Comparison of ENCODE assay signal across 8 cellular contexts in the genomic region with DNA sequence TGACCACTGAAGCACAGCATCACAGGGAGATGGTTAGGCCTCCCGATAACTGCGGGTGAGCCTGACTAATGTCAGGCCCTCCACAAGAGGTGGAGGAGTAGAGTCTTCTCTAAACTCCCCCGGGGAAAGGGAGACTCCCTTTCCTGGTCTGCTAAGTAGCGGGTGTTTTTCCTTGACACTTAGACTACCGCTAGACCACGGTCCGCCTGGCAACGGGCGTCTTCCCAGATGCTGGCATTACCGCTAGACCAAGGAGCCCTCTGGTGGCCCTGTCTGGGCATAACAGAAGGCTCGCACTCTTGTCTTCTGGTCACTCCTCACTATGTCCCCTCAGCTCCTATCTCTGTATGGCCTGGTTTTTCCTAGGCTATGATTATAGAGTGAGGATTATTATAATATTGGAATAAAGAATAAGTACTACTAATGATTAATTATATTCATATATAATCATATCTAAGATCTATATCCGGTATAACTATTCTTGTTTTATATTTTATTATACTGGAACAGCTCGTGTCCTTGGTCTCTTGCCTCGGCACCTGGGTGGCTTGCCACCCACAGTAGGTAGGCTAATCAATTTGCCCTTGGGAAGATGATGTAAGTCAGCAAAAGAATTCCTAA. TPM values are rescaled to one million over a fixed set of nuclear protein-coding genes. Genes with fewer than 3 reads are reported as not detected.
DNase-seq lines count a peak whose midpoint lies in the region; ATAC-seq and TF ChIP-seq lines count a peak whose summit lies in the region.
"Not testable (repeated sequence)": the region's sequence is repeated elsewhere in the genome, so short reads cannot be mapped to it uniquely, and the experiment has no call there.

No MANE protein-coding gene starts in this region.

- WGBS in body of pancreas, 2 donors: 41 to 47% methylated on average over 14 of the region's 14 CpGs

- H3K4me1 Mint-ChIP-seq in CD14-positive monocyte: peaks cover 14% of the 10 kb centered on the region
- H3K4me1 Mint-ChIP-seq in glutamatergic neuron (ENCODE audit: low read depth, unreplicated experiment); nephron progenitor cell: not testable (repeated sequence)
- peaks cover 18% of the 10 kb centered on the region for H3K4me1 Mint-ChIP-seq in stimulated activated naive CD8-positive, alpha-beta T cell treated with anti-CD3 and anti-CD28 coated beads, Interleukin-15, amount 100 ng/mL, for 72 hours

- H3K9me3 ChIP-seq in body of pancreas: not testable (repeated sequence)

- not testable (repeated sequence) for TF ChIP-seq POLR2A in body of pancreas (IDR thresholded peaks at IDR 0.05)

- CTCF ChIA-PET in RWPE1 (lab: Yijun Ruan, JAX): interaction anchor here (0.6 to 0.7 kb wide), 3 partner anchors 10 to 79 kb away, joined by 3 to 4 read pairs (median 4); no protein-coding TSS in a partner anchor

- not testable (repeated sequence) for H3K27me3 Mint-ChIP-seq in CD14-positive monocyte (ENCODE audit: low read depth in 3 of 3); glutamatergic neuron (ENCODE audit: unreplicated experiment); nephron progenitor cell (ENCODE audit: low read depth, poor library complexity); stimulated activated naive CD8-positive, alpha-beta T cell treated with anti-CD3 and anti-CD28 coated beads, Interleukin-15, amount 100 ng/mL, for 72 hours

- H3K4me1 ChIP-seq in body of pancreas: not testable (repeated sequence)

- ATAC-seq in body of pancreas; stimulated activated naive CD8-positive, alpha-beta T cell treated with anti-CD3 and anti-CD28 coated beads, Interleukin-15, amount 100 ng/mL, for 72 hours: not testable (repeated sequence)

- POLR2A ChIA-PET in RWPE1 (lab: Yijun Ruan, JAX; ENCODE audit: low non-redundant PET): not testable (repeated sequence)

- intact Hi-C loops in CD14-positive monocyte (cut with micrococcal nuclease); body of pancreas (cut with DNase I): not testable (repeated sequence)

- not testable (repeated sequence) for H3K27ac Mint-ChIP-seq in CD14-positive monocyte; glutamatergic neuron (ENCODE audit: unreplicated experiment); nephron progenitor cell; stimulated activated naive CD8-positive, alpha-beta T cell treated with anti-CD3 and anti-CD28 coated beads, Interleukin-15, amount 100 ng/mL, for 72 hours

- not testable (repeated sequence) for H3K4me3 Mint-ChIP-seq in CD14-positive monocyte; glutamatergic neuron (ENCODE audit: unreplicated experiment); nephron progenitor cell; stimulated activated naive CD8-positive, alpha-beta T cell treated with anti-CD3 and anti-CD28 coated beads, Interleukin-15, amount 100 ng/mL, for 72 hours

- TF ChIP-seq CTCF in CD14-positive monocyte (IDR thresholded peaks at IDR 0.05) (peak; percentile 73), RWPE1 (conservative IDR thresholded peaks at IDR 0.05; ENCODE audit: low read depth) (peak; percentile 67), body of pancreas (IDR thresholded peaks at IDR 0.05) (peak in 6 of 7 experiments; percentile 8 to 49 (median 32)), glutamatergic neuron (IDR thresholded peaks at IDR 0.05; ENCODE audit: partially characterized antibody, unreplicated experiment) (peak; percentile 65), nephron progenitor cell (IDR thresholded peaks at IDR 0.05) (peak; percentile 39)

- DNase-seq in CD14-positive monocyte (ENCODE audit: low spot score): peak; percentile 58
- peak in 45 of 76 experiments; percentile 2 to 69 (median 44) for DNase-seq in HUDEP-2 (lab: John Stamatoyannopoulos, UW; ENCODE audit: unreplicated experiment in 76 of 76)
- not testable (repeated sequence) for DNase-seq in RWPE1 (ENCODE audit: low spot score)
- DNase-seq in activated T-cell treated with anti-CD3 and anti-CD28 coated beads for 24 hours (ENCODE audit: low read depth): peak; percentile 11
- DNase-seq in body of pancreas: peak; percentile 39 to 59 (median 44)
- DNase-seq in glutamatergic neuron: peak; percentile 78
- DNase-seq in nephron progenitor cell: peak; percentile 59
- DNase-seq in stimulated activated naive CD8-positive, alpha-beta T cell treated with anti-CD3 and anti-CD28 coated beads, Interleukin-15, amount 100 ng/mL, for 72 hours: peak; percentile 24 to 55

- not testable (repeated sequence) for H3K27me3 ChIP-seq in body of pancreas

- not testable (repeated sequence) for H3K27ac ChIP-seq in RWPE1, body of pancreas

- not testable (repeated sequence) for H3K4me3 ChIP-seq in body of pancreas

- peaks cover 0 to 11% (median 5%) of the 10 kb centered on the region in 7 donors for H3K9me3 Mint-ChIP-seq in CD14-positive monocyte
- H3K9me3 Mint-ChIP-seq in glutamatergic neuron (ENCODE audit: unreplicated experiment); stimulated activated naive CD8-positive, alpha-beta T cell treated with anti-CD3 and anti-CD28 coated beads, Interleukin-15, amount 100 ng/mL, for 72 hours: not testable (repeated sequence)
- H3K9me3 Mint-ChIP-seq in nephron progenitor cell: peaks cover 46% of the 10 kb centered on the region

- not testable (repeated sequence) for H3K36me3 ChIP-seq in body of pancreas (replicated peaks in 1 of 2; ENCODE audit: insufficient read depth in 1 of 2, low read depth in 2 of 2)

- not testable (repeated sequence) for H3K36me3 Mint-ChIP-seq in CD14-positive monocyte; glutamatergic neuron (ENCODE audit: unreplicated experiment); nephron progenitor cell (ENCODE audit: low read depth)

RNA-seq across cellular contexts. Expression of a gene that starts 6.7 kb away (rescaled TPM):
- polyA plus RNA-seq in CD14-positive monocyte: 10 to 100 TPM; 45.9 to 51.9 TPM
- total RNA-seq in body of pancreas: 10 to 100 TPM; 15.2 to 25.4 TPM
- total RNA-seq in glutamatergic neuron (ENCODE audit: unreplicated experiment): 36.1 TPM
